8 cellular contexts compared by ENCODE assay signal in genomic region chr10:22599048-22599561, GRCh38.
A peak's percentile ranks its signal among the peaks of the same experiment; 100 is the strongest.
DNase-seq lines count a peak whose midpoint lies in the region; ATAC-seq and TF ChIP-seq lines count a peak whose summit lies in the region.

No MANE protein-coding gene starts in this region.

- H3K4me1 ChIP-seq in SK-N-SH (ENCODE audit: control insufficient read depth in 1 of 2, insufficient read depth in 2 of 2, low read depth in 1 of 2, low read length in 1 of 2) (peaks cover 15 to 32% of the 10 kb centered on the region in 2 experiments), right atrium auricular region (peaks cover 0 to 6% of the 10 kb centered on the region in 2 donors), transverse colon (peaks cover 0 to 10% (median 0%) of the 10 kb centered on the region in 4 donors)

- H4K20me1 ChIP-seq in SK-N-SH (ENCODE audit: insufficient read depth), result 0 out of 2 replicates have a peak, but pooled peaks cover 3% of the 10 kb centered on the region

- intact Hi-C loops in transverse colon (cut with DNase I; ENCODE audit: low total_unique reads) (no loop called here), posterior vena cava (cut with DNase I) (no loop called here)

- peak; percentile 41 for DNase-seq in AG04450 (ENCODE audit: low read depth, low spot score)
- no peak for DNase-seq in SK-N-SH
- peak; percentile 79 for DNase-seq in fibroblast of the aortic adventitia (ENCODE audit: low read depth)
- no peak for DNase-seq in right atrium auricular region (ENCODE audit: low spot score)
- DNase-seq in transverse colon, result no peak
- no peak for DNase-seq in Kasumi-1 (lab: John Stamatoyannopoulos, UW)
- no peak for DNase-seq in posterior vena cava (ENCODE audit: low spot score)

- H3K9me3 ChIP-seq in AG04450 (ENCODE audit: control insufficient read depth, insufficient read depth, low read length) (no peaks in the 10 kb centered on the region), SK-N-SH (no peaks in the 10 kb centered on the region), right atrium auricular region (no peaks in the 10 kb centered on the region), transverse colon (no peaks in the 10 kb centered on the region)

- peak; percentile 35 for ATAC-seq in GM19395 (IDR thresholded peaks at IDR 0.05; ENCODE audit: unreplicated experiment)

- H3K9ac ChIP-seq in SK-N-SH, result peak overlapping the region; percentile 10; the same call in 1 of the 2 replicates

- H3K36me3 ChIP-seq in SK-N-SH (replicated peaks in 1 of 2; ENCODE audit: control insufficient read depth in 1 of 2, insufficient read depth in 2 of 2, low read length in 1 of 2) (peaks cover 0 to 3% of the 10 kb centered on the region in 2 experiments), right atrium auricular region (peaks cover 3% of the 10 kb centered on the region), transverse colon (no peaks in the 10 kb centered on the region)

- WGBS in SK-N-SH (ENCODE audit: low lambda C conversion rate), result 11% methylated on average over 4 of the region's 4 CpGs
- 54 to 67% methylated on average over 3 to 4 of the region's 4 CpGs for WGBS in transverse colon (ENCODE audit: low coverage in 1 of 2), 2 donors

- H3K4me3 ChIP-seq in AG04450 (ENCODE audit: low read depth, low read length) (no peak overlapping the region), SK-N-SH (ENCODE audit: low read depth in 2 of 2, low read length in 1 of 2) (no peak overlapping the region), fibroblast of the aortic adventitia (ENCODE audit: low read depth, low read length) (no peak overlapping the region), right atrium auricular region (no peak overlapping the region), transverse colon (no peak overlapping the region)

- H3K27me3 ChIP-seq in AG04450 (ENCODE audit: control insufficient read depth, insufficient read depth, low read length) (no peaks in the 10 kb centered on the region), SK-N-SH (ENCODE audit: insufficient read depth) (no peaks in the 10 kb centered on the region), right atrium auricular region (no peaks in the 10 kb centered on the region), transverse colon (no peaks in the 10 kb centered on the region)

- no peak for TF ChIP-seq POLR2A in transverse colon (IDR thresholded peaks at IDR 0.05)

- in situ Hi-C loops in transverse colon (cut with MboI; ENCODE audit: low pct_ligation_motif_present in 1 of 4, low pct_unique_long_range_greater_than_20kb in 1 of 4, low sequenced_read_pairs in 3 of 4), result loop anchor here in 2 of 4 donors (25.0 kb wide), 2 partner anchors 388 to 612 kb away; no protein-coding TSS in a partner anchor

- H3K9me2 ChIP-seq in SK-N-SH, result no peaks in the 10 kb centered on the region

- no peak overlapping the region for H2AFZ ChIP-seq in SK-N-SH (ENCODE audit: low read depth)

- TF ChIP-seq EP300 in SK-N-SH (IDR thresholded peaks at IDR 0.05; ENCODE audit: borderline replicate concordance in 1 of 2, low read depth in 1 of 2, low read length in 1 of 2) (peak in 1 of 2 experiments; percentile 77; a peak in 2 of 4 replicates), transverse colon (IDR thresholded peaks at IDR 0.05; ENCODE audit: low read depth) (no peak)

- H3K4me2 ChIP-seq in SK-N-SH, result peak overlapping the region; percentile 79

- peaks cover 12% of the 10 kb centered on the region; the same call in 1 of the 2 replicates for H3K79me2 ChIP-seq in SK-N-SH (ENCODE audit: insufficient read depth)

- peaks cover 18% of the 10 kb centered on the region for H3F3A ChIP-seq in SK-N-SH (replicated peaks; ENCODE audit: insufficient read depth)

- peak overlapping the region; percentile 73 for H3K27ac ChIP-seq in AG04450 (ENCODE audit: low read depth, low read length)
- H3K27ac ChIP-seq in SK-N-SH (ENCODE audit: low read depth in 2 of 2, low read length in 1 of 2), result peak overlapping the region; percentile 59 to 77; a peak in 3 of 4 replicates
- H3K27ac ChIP-seq in right atrium auricular region, result no peak overlapping the region
- peak overlapping the region in 1 of 4 donors; percentile 8 for H3K27ac ChIP-seq in transverse colon

- no peak for TF ChIP-seq RAD21 in SK-N-SH (IDR thresholded peaks at IDR 0.05; ENCODE audit: low read length)

- CTCF ChIA-PET in AG04450 (lab: Charles Lee) (interaction anchor here (0.7 to 1.4 kb wide), 5 partner anchors 12 to 389 kb away, joined by 3 to 6 read pairs (median 4); no protein-coding TSS in a partner anchor), SK-N-SH (lab: Yijun Ruan, JAX) (interaction anchor here (0.6 to 1.4 kb wide), 2 partner anchors 11 to 351 kb away, joined by 3 read pairs; no protein-coding TSS in a partner anchor)

- POLR2A ChIA-PET in AG04450 (lab: Yijun Ruan, JAX), result interaction anchor here (0.5 kb wide), 1 partner anchor 25 kb away, joined by 3 read pairs; no protein-coding TSS in a partner anchor
- POLR2A ChIA-PET in SK-N-SH (lab: Yijun Ruan, JAX), result no interaction called here

- TF ChIP-seq CTCF in AG04450 (IDR thresholded peaks at IDR 0.05; ENCODE audit: low read depth, low read length) (no peak), SK-N-SH (IDR thresholded peaks at IDR 0.05) (no peak), fibroblast of the aortic adventitia (IDR thresholded peaks at IDR 0.05; ENCODE audit: insufficient read depth, low read length) (no peak), right atrium auricular region (IDR thresholded peaks at IDR 0.05) (no peak), transverse colon (IDR thresholded peaks at IDR 0.05) (no peak)

TF ChIP-seq in SK-N-SH, 30 proteins besides CTCF, POLR2A, EP300 and RAD21 (continues in another document):
- peak; percentile 58; the same call in 1 of the 2 replicates for TF ChIP-seq POLR2AphosphoS5 (IDR thresholded peaks at IDR 0.05; ENCODE audit: low read depth, low read length)
- TF ChIP-seq RFX5 (IDR thresholded peaks at IDR 0.05; ENCODE audit: low read length), result no peak
- no peak for TF ChIP-seq MEF2A (IDR thresholded peaks at IDR 0.05; ENCODE audit: borderline replicate concordance, low read depth)
- no peak for TF ChIP-seq NRF1 (IDR thresholded peaks at IDR 0.05; ENCODE audit: low read depth, low read length)
- no peak for TF ChIP-seq GATA2 (CRISPR knock-in tag; IDR thresholded peaks at IDR 0.05)
- peak; percentile 83 for TF ChIP-seq TCF12 (IDR thresholded peaks at IDR 0.05)
- TF ChIP-seq FOSL2 (IDR thresholded peaks at IDR 0.05; ENCODE audit: borderline replicate concordance, low read depth), result peak; percentile 96
- TF ChIP-seq TAF1 (IDR thresholded peaks at IDR 0.05; ENCODE audit: borderline replicate concordance, low read depth, low read length), result no peak
- no peak for TF ChIP-seq ELF1 (IDR thresholded peaks at IDR 0.05)
- TF ChIP-seq TEAD4 (IDR thresholded peaks at IDR 0.05; ENCODE audit: borderline replicate concordance, insufficient read depth), result peak; percentile 43; the same call in 1 of the 2 replicates
- no peak for TF ChIP-seq FOXM1 (IDR thresholded peaks at IDR 0.05; ENCODE audit: low read depth)
- TF ChIP-seq SIN3A (IDR thresholded peaks at IDR 0.05; ENCODE audit: borderline replicate concordance, low read depth, low read length), result no peak
- no peak for TF ChIP-seq MAX (IDR thresholded peaks at IDR 0.05; ENCODE audit: low read depth)
- no peak for TF ChIP-seq YY1 (IDR thresholded peaks at IDR 0.05; ENCODE audit: low read depth)
- no peak for TF ChIP-seq RCOR1 (IDR thresholded peaks at IDR 0.05; ENCODE audit: low read length)
- TF ChIP-seq SMC3 (IDR thresholded peaks at IDR 0.05; ENCODE audit: low read depth, low read length), result no peak
- TF ChIP-seq GABPA (IDR thresholded peaks at IDR 0.05; ENCODE audit: low read depth), result no peak
- no peak for TF ChIP-seq CHD2 (IDR thresholded peaks at IDR 0.05; ENCODE audit: low read length, partially characterized antibody)
- no peak for TF ChIP-seq MXI1 (IDR thresholded peaks at IDR 0.05; ENCODE audit: low read depth, low read length)
- TF ChIP-seq IRF3 (IDR thresholded peaks at IDR 0.05; ENCODE audit: low read depth, low read length), result no peak
- TF ChIP-seq ZBTB33 (IDR thresholded peaks at IDR 0.05; ENCODE audit: borderline replicate concordance, low read depth), result 0 out of 2 replicates have a peak, but pooled peaks have one; percentile 18
- TF ChIP-seq USF2 (IDR thresholded peaks at IDR 0.05; ENCODE audit: borderline replicate concordance, low read depth, low read length), result no peak

Comparison
In these comparisons a context has a peak if more than half of its experiments do, and no peak if none do; other contexts are left out.
1. DNase-seq: peak in AG04450 (single experiment) and fibroblast of the aortic adventitia (single experiment); none in SK-N-SH (single experiment), right atrium auricular region (single experiment), transverse colon (single experiment), Kasumi-1 (0 of 2) and posterior vena cava (single experiment).
2. H3K27ac ChIP-seq: peak in AG04450 (single experiment) and SK-N-SH (2 of 2); none in right atrium auricular region (0 of 2).